8 cellular contexts compared by ENCODE assay signal in the genomic region with DNA sequence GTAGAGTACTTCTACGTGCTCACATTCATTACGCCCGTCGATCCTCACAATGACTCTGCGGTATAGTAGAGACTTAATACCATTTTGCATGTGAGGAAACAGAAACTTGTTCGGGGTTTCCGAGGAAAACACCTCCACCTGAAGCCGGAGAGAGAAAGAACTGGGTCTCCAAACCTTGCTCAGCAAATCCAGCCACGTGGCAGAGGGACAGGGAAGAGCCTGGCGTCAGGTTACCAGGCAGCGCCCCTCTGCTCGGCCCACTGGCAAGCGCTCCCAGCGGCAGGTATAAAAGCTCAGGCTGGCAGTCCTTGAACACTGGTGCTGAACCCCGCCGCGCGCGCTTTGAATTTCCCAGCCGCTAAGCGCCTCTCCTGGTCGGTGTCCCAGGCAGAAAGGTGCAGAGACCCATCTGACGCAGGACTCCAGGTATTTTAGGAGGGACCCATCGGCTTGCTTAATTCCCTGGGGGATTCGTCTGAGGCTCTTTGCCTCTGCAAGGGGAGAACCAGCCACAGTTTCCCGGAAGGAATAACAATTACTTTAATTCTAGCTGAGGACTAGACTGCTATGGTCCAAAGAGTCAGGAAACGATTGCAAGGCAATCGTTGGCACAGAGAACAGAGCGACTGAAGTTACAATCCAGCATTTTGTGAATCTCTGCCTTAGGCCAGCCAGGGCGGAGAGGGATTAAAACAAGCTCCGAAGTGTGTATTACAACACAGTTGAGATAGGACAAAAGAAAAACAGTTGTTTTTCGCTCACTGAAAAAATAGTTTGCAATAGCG. TPM values are rescaled to one million over a fixed set of nuclear protein-coding genes. Genes with fewer than 3 reads are reported as not detected.
DNase-seq lines count a peak whose midpoint lies in the region; ATAC-seq and TF ChIP-seq lines count a peak whose summit lies in the region.

Gene C2CD4A (plus strand): TSS at position 315 of the 785 bp plus-strand sequence. CDS start 637 bp downstream, outside the sequence.

- peaks cover 86% of the 10 kb centered on the region for H3K27me3 ChIP-seq in HUES64 (ENCODE audit: insufficient read depth, low read length)
- H3K27me3 ChIP-seq in heart right ventricle: peaks cover 0 to 30% (median 0%) of the 10 kb centered on the region in 7 donors
- peaks cover 13% of the 10 kb centered on the region for H3K27me3 ChIP-seq in trophoblast cell (ENCODE audit: insufficient read depth, low read length)

- H3K18ac ChIP-seq in trophoblast cell (ENCODE audit: low read length): no peak within 1 kb of the TSS

- peak in 3 of 9 donors; percentile 19 to 33 (median 26) for TF ChIP-seq CTCF in heart right ventricle (IDR thresholded peaks at IDR 0.05)

- peak; percentile 33 for DNase-seq in DMS153 treated with DMSO at 0.1 percent for 48 hours (lab: John Stamatoyannopoulos, UW; ENCODE audit: unreplicated experiment)
- DNase-seq in SHP77 (lab: John Stamatoyannopoulos, UW): peak; percentile 88 to 97
- DNase-seq in activated naive CD8-positive, alpha-beta T cell treated with anti-CD3 and anti-CD28 coated beads for 36 hours: peak; percentile 62
- DNase-seq in heart right ventricle: peak; percentile 54 to 56
- peak; percentile 61 for DNase-seq in trophoblast cell

- no peak within 1 kb of the TSS for H3K4ac ChIP-seq in trophoblast cell (ENCODE audit: low read depth, low read length)

- no peak within 1 kb of the TSS for H3K14ac ChIP-seq in trophoblast cell (ENCODE audit: low read length)

- H3K79me2 ChIP-seq in trophoblast cell (ENCODE audit: control insufficient read depth, insufficient read depth, low read length, poor library complexity): no peaks in the 10 kb centered on the region

- 7% methylated on average over 33 of the region's 33 CpGs for WGBS in HUES64
- WGBS in heart right ventricle, 2 donors: 4 to 5% methylated on average over 33 of the region's 33 CpGs
- WGBS in trophoblast cell (ENCODE audit: extremely low coverage, insufficient coverage, insufficient read length): no CpG with 5 or more reads among the region's 33 CpGs
- 4% methylated on average over 33 of the region's 33 CpGs for WGBS in urinary bladder

- intact Hi-C loops in heart right ventricle (cut with DNase I): loop anchor here in 4 of 10 donors (5.0 to 10.0 kb wide), 3 partner anchors 100 to 192 kb away; partner anchors contain the start of gene C2CD4B (in 1 of the 4)

- peaks cover 42% of the 10 kb centered on the region for H3K27me3 Mint-ChIP-seq in activated naive CD8-positive, alpha-beta T cell treated with anti-CD3 and anti-CD28 coated beads for 36 hours

- peak within 1 kb of the TSS; percentile 43 for H3K4me3 ChIP-seq in HUES64 (ENCODE audit: low read length)
- peak within 1 kb of the TSS in 9 of 10 donors; percentile 45 to 71 (median 57) for H3K4me3 ChIP-seq in heart right ventricle
- H3K4me3 ChIP-seq in trophoblast cell (ENCODE audit: low read depth, low read length): peak within 1 kb of the TSS; percentile 5
- H3K4me3 ChIP-seq in urinary bladder (ENCODE audit: low read depth, low read length): peak within 1 kb of the TSS; percentile 67

- H4K8ac ChIP-seq in trophoblast cell (ENCODE audit: low read depth, low read length): no peak within 1 kb of the TSS

- H3K4me3 Mint-ChIP-seq in activated naive CD8-positive, alpha-beta T cell treated with anti-CD3 and anti-CD28 coated beads for 36 hours: peak within 1 kb of the TSS; percentile 78

- H2AK5ac ChIP-seq in trophoblast cell (ENCODE audit: low read length): no peak within 1 kb of the TSS

- no peaks in the 10 kb centered on the region for H3K79me1 ChIP-seq in trophoblast cell (ENCODE audit: low read length)

- no peak within 1 kb of the TSS for H3K27ac ChIP-seq in HUES64 (ENCODE audit: low read depth, low read length)
- H3K27ac ChIP-seq in heart right ventricle: peak within 1 kb of the TSS in 3 of 10 donors; percentile 6 to 56 (median 38)
- no peak within 1 kb of the TSS for H3K27ac ChIP-seq in trophoblast cell (ENCODE audit: low read depth, low read length)
- H3K27ac ChIP-seq in urinary bladder (ENCODE audit: low read depth): no peak within 1 kb of the TSS

- no peaks in the 10 kb centered on the region for H3K9me3 ChIP-seq in HUES64 (ENCODE audit: insufficient read depth, low read depth, low read length)
- no peaks in the 10 kb centered on the region for H3K9me3 ChIP-seq in heart right ventricle
- peaks cover 7% of the 10 kb centered on the region for H3K9me3 ChIP-seq in trophoblast cell (ENCODE audit: insufficient read depth, low read depth, low read length)

- H2BK12ac ChIP-seq in trophoblast cell (ENCODE audit: low read length): no peak within 1 kb of the TSS

- no peaks in the 10 kb centered on the region for H3K36me3 Mint-ChIP-seq in activated naive CD8-positive, alpha-beta T cell treated with anti-CD3 and anti-CD28 coated beads for 36 hours

- peak within 1 kb of the TSS; percentile 58 for H3K4me2 ChIP-seq in trophoblast cell (ENCODE audit: low read length)

- H2BK5ac ChIP-seq in trophoblast cell (ENCODE audit: low read depth, low read length, poor library complexity): no peak within 1 kb of the TSS

- no peak within 1 kb of the TSS for H3K23ac ChIP-seq in trophoblast cell (ENCODE audit: low read length)

- no peak within 1 kb of the TSS for H4K91ac ChIP-seq in trophoblast cell (ENCODE audit: low read depth, low read length)

- no peak within 1 kb of the TSS for H2BK120ac ChIP-seq in trophoblast cell (ENCODE audit: insufficient read depth, low read length, poor library complexity)

- H3K4me1 ChIP-seq in HUES64 (ENCODE audit: insufficient read depth, low read length) (peaks cover 11% of the 10 kb centered on the region), heart right ventricle (peaks cover 2 to 35% (median 19%) of the 10 kb centered on the region in 9 donors), trophoblast cell (ENCODE audit: control insufficient read depth in 1 of 2, insufficient read depth in 2 of 2, low read length in 2 of 2) (peaks cover 6 to 11% of the 10 kb centered on the region in 2 experiments), urinary bladder (ENCODE audit: insufficient read depth) (peaks cover 4% of the 10 kb centered on the region)

- peaks cover 26% of the 10 kb centered on the region for H3K4me1 Mint-ChIP-seq in activated naive CD8-positive, alpha-beta T cell treated with anti-CD3 and anti-CD28 coated beads for 36 hours

- ATAC-seq in heart right ventricle (peak; percentile 58 to 90 (median 76)), HG03442 (IDR thresholded peaks at IDR 0.05; ENCODE audit: unreplicated experiment) (no peak)

- H4K12ac ChIP-seq in trophoblast cell (ENCODE audit: low read depth, low read length): no peak within 1 kb of the TSS

- H3K9me3 Mint-ChIP-seq in activated naive CD8-positive, alpha-beta T cell treated with anti-CD3 and anti-CD28 coated beads for 36 hours: no peaks in the 10 kb centered on the region

- H3K36me3 ChIP-seq in HUES64 (ENCODE audit: insufficient read depth, low read length) (no peaks in the 10 kb centered on the region), heart right ventricle (no peaks in the 10 kb centered on the region), trophoblast cell (ENCODE audit: control insufficient read depth in 1 of 2, insufficient read depth in 2 of 2, low read length in 2 of 2) (no peaks in the 10 kb centered on the region), urinary bladder (ENCODE audit: insufficient read depth) (no peaks in the 10 kb centered on the region)

- H3K9ac ChIP-seq in HUES64 (ENCODE audit: low read depth, low read length) (peak within 1 kb of the TSS; percentile 23; the same call in 1 of the 2 replicates), trophoblast cell (ENCODE audit: low read length) (peak within 1 kb of the TSS; percentile 32)

- H2AFZ ChIP-seq in trophoblast cell (ENCODE audit: insufficient read depth, low read length, poor library complexity): no peak within 1 kb of the TSS

- peak within 1 kb of the TSS; percentile 29 for H3K27ac Mint-ChIP-seq in activated naive CD8-positive, alpha-beta T cell treated with anti-CD3 and anti-CD28 coated beads for 36 hours

RNA-seq across cellular contexts. Expression of gene C2CD4A, which starts in this region (rescaled TPM):
- 0.15 TPM for polyA plus RNA-seq in HUES64 (2013, experiment 1 of 2)
- 0.13 TPM for polyA plus RNA-seq in HUES64 (2013, experiment 2 of 2)
- total RNA-seq in activated naive CD8-positive, alpha-beta T cell treated with anti-CD3 and anti-CD28 coated beads for 36 hours: under 1 TPM; 0.12 to 0.20 TPM
- total RNA-seq in heart right ventricle: under 1 TPM in 1 of 10 donors, not detected in 9; 0.25 TPM
- under 1 TPM in 1 of 2 donors, not detected in 1; 0.01 TPM for polyA plus RNA-seq in heart right ventricle
- polyA plus RNA-seq in trophoblast cell (2013): 0.08 TPM in 2 replicates
- 0.11 TPM for total RNA-seq in urinary bladder
- polyA plus RNA-seq in urinary bladder: 0.05 TPM

Comparison
In these comparisons a context has a peak if more than half of its experiments do, and no peak if none do; other contexts are left out.
1. Peak in DNase-seq in activated naive CD8-positive, alpha-beta T cell treated with anti-CD3 and anti-CD28 coated beads for 36 hours; RNA of the gene not detected or under 1 TPM.
2. Peak in DNase-seq, ATAC-seq and H3K4me3 ChIP-seq in heart right ventricle; RNA of the gene not detected or under 1 TPM.
3. DNase-seq: peak in every context shown above with its lines; median percentile 92 in SHP77; 62 in activated naive CD8-positive, alpha-beta T cell treated with anti-CD3 and anti-CD28 coated beads for 36 hours; 61 in trophoblast cell; 55 in heart right ventricle; 33 in DMS153 treated with DMSO at 0.1 percent for 48 hours.
4. H3K4me3 ChIP-seq: peak in every context shown above with its lines; median percentile 67 in urinary bladder; 57 in heart right ventricle; 43 in HUES64; 5 in trophoblast cell.